9 cellular contexts compared by ENCODE assay signal in genomic region chr11:78420796-78421209, GRCh38. TPM values are rescaled to one million over a fixed set of nuclear protein-coding genes. Genes with fewer than 3 reads are reported as not detected.
DNase-seq lines count a peak whose midpoint lies in the region; ATAC-seq, FAIRE-seq and TF ChIP-seq lines count a peak whose summit lies in the region.
"Had no signal": no experiment of that assay in that cellular context is flagged by ENCODE, and none has a peak within 500 bp of the region (broad histone marks: within the 10 kb centered on the region; RNA-seq: fewer than 3 reads in every experiment).

No MANE protein-coding gene starts in this region.

- ATAC-seq in A549 (no peak), HG03039 (IDR thresholded peaks at IDR 0.05; ENCODE audit: unreplicated experiment) (no peak)

- 44% methylated on average over 9 of the region's 9 CpGs for WGBS in A549 (ENCODE audit: missing lambda C conversion rate)

- CTCF ChIA-PET in A549 (lab: Yijun Ruan, JAX): interaction anchor here (0.8 to 1.7 kb wide), 7 partner anchors 8 to 221 kb away, joined by 3 to 9 read pairs (median 4); partner anchors contain the start of gene NARS2

- no peak for TF ChIP-seq POLR2A in A549 (IDR thresholded peaks at IDR 0.05; ENCODE audit: low read length)

- TF ChIP-seq EP300 in A549 (IDR thresholded peaks at IDR 0.05): no peak

- H3K4me1 ChIP-seq in A549: peaks cover 44% of the 10 kb centered on the region

- no peaks in the 10 kb centered on the region for H3K9me3 ChIP-seq in A549
- H3K9me3 ChIP-seq: pancreas had no signal

- DNase-seq in A549 (ENCODE audit: low read depth in 1 of 2, low spot score in 1 of 2) (no peak), HCEC 1CT (peak; percentile 50), germinal center (ENCODE audit: low spot score) (peak; percentile 42), SKM-1 (lab: John Stamatoyannopoulos, UW; ENCODE audit: unreplicated experiment) (no peak), NCI-H2171 treated with DMSO at 0.1 percent for 48 hours (lab: John Stamatoyannopoulos, UW) (no peak)
- DNase-seq in activated CD4-positive, alpha-beta T cell treated with anti-CD3 and anti-CD28 coated beads for 4 hours: peak; percentile 29 to 41
- DNase-seq in stimulated activated CD4-positive, alpha-beta T cell treated with anti-CD3 and anti-CD28 coated beads, Interleukin-15, amount 100 ng/mL, for 24 hours: peak; percentile 69

- POLR2A ChIA-PET in A549 (lab: Yijun Ruan, JAX): no interaction called here

- H3K4me2 ChIP-seq in A549: peak overlapping the region; percentile 82

- no peak for TF ChIP-seq CTCF in A549 (IDR thresholded peaks at IDR 0.05)

- no peak for TF ChIP-seq RAD21 in A549 (conservative IDR thresholded peaks at IDR 0.05 in 1 of 2, IDR thresholded peaks at IDR 0.05 in 1 of 2)

- no peak overlapping the region for H3K4me3 ChIP-seq in A549
- H3K4me3 ChIP-seq: pancreas had no signal

- FAIRE-seq in A549 (lab: Jason Lieb, UNC): no peak
- FAIRE-seq: pancreas had no signal

- no peak overlapping the region for H3K27ac ChIP-seq in A549
- H3K27ac ChIP-seq: pancreas had no signal

TF ChIP-seq in A549, 52 proteins besides CTCF, POLR2A, EP300 and RAD21:
- TF ChIP-seq NPAS2 (CRISPR knock-in tag; IDR thresholded peaks at IDR 0.05; ENCODE audit: borderline replicate concordance) (no peak), ATOH8 (CRISPR knock-in tag; IDR thresholded peaks at IDR 0.05; ENCODE audit: low read depth) (no peak), JUNB (IDR thresholded peaks at IDR 0.05) (no peak), FOSB (CRISPR knock-in tag; IDR thresholded peaks at IDR 0.05) (no peak), JUN (IDR thresholded peaks at IDR 0.05) (no peak), SREBF2 (IDR thresholded peaks at IDR 0.05) (no peak), ELK1 (IDR thresholded peaks at IDR 0.05; ENCODE audit: low read depth, low read length) (no peak), RNF2 (IDR thresholded peaks at IDR 0.05; ENCODE audit: borderline replicate concordance, low read depth) (no peak), POLR2AphosphoS2 (conservative IDR thresholded peaks at IDR 0.05; ENCODE audit: low read length) (no peak), ZFP36 (IDR thresholded peaks at IDR 0.05; ENCODE audit: borderline replicate concordance, partially characterized antibody) (no peak), MAFK (IDR thresholded peaks at IDR 0.05; ENCODE audit: partially characterized antibody) (no peak), HOXA7 (CRISPR knock-in tag; IDR thresholded peaks at IDR 0.05) (no peak), RARB (CRISPR knock-in tag; IDR thresholded peaks at IDR 0.05) (no peak), TFCP2L1 (CRISPR knock-in tag; IDR thresholded peaks at IDR 0.05) (no peak), MAZ (IDR thresholded peaks at IDR 0.05; ENCODE audit: borderline replicate concordance, low read depth, low read length) (no peak), HDAC2 (IDR thresholded peaks at IDR 0.05) (no peak)
- TF ChIP-seq, protein P1, sequence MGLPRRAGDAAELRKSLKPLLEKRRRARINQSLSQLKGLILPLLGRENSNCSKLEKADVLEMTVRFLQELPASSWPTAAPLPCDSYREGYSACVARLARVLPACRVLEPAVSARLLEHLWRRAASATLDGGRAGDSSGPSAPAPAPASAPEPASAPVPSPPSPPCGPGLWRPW (IDR thresholded peaks at IDR 0.05): no peak
- TF ChIP-seq, protein P2, sequence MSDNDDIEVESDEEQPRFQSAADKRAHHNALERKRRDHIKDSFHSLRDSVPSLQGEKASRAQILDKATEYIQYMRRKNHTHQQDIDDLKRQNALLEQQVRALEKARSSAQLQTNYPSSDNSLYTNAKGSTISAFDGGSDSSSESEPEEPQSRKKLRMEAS (IDR thresholded peaks at IDR 0.05): no peak

RNA-seq across cellular contexts. Expression of gene GAB2, which starts 3.2 kb away (rescaled TPM):
- polyA plus RNA-seq in A549 (2011; rRNA removed) (4.1 and 4.7 TPM in 2 replicates), A549 (2017; fragmentation: RNase III; extraction: RNeasy Plus Mini Kit Qiagen cat#74134 plus additional on column Dnase treatment) (2.4 to 3.1 TPM (median 2.8 TPM) in 3 replicates)
- 1.5 and 2.1 TPM in 2 replicates for polyA plus RNA-seq in A549 (2012; cell fraction: cytosol; rRNA removed)
- polyA plus RNA-seq in A549 (2012; cell fraction: nucleus; rRNA removed): 3.1 and 4.1 TPM in 2 replicates
- polyA minus RNA-seq in A549 (2011; rRNA and poly(A)+ RNA removed): 6.7 and 7.3 TPM in 2 replicates

Comparison
In these comparisons a context has a peak if more than half of its experiments do, and no peak if none do; other contexts are left out.
1. DNase-seq: peak in HCEC 1CT (single experiment), activated CD4-positive, alpha-beta T cell treated with anti-CD3 and anti-CD28 coated beads for 4 hours (2 of 2), germinal center (single experiment) and stimulated activated CD4-positive, alpha-beta T cell treated with anti-CD3 and anti-CD28 coated beads, Interleukin-15, amount 100 ng/mL, for 24 hours (single experiment); none in A549 (0 of 2), SKM-1 (single experiment) and NCI-H2171 treated with DMSO at 0.1 percent for 48 hours (single experiment).